1 cellular context compared by ENCODE assay signal in the genomic region with DNA sequence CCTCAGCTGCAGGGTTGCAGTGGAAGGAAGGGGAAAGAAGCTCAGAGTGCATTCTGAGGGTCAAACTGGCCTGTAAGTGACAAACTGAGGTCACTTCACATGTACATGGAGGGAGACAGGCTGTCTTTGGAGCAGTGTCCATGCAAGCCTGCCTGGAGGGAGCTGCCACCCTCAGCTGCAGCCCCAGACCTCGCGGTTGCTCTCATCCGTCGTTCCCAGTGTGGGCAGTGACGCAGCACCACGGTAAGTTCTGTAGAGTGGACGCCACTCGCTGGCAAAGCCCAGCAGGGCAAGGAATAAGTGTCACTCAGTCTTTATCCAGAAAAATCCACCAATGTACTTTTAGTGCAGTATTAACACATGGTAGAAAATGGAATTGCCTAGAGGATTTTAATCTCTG.
TF ChIP-seq lines count a peak whose summit lies in the region.

No MANE protein-coding gene starts in this region.

TF ChIP-seq in H1, 55 proteins besides CTCF, POLR2A, EP300 and RAD21:
- no peak for TF ChIP-seq SP4 (IDR thresholded peaks at IDR 0.05; ENCODE audit: low read length)
- no peak for TF ChIP-seq GABPA (IDR thresholded peaks at IDR 0.05; ENCODE audit: borderline replicate concordance, insufficient read depth, low read length)
- no peak for TF ChIP-seq HDAC2 (IDR thresholded peaks at IDR 0.05; ENCODE audit: borderline replicate concordance in 1 of 2, low read depth in 2 of 2, low read length in 2 of 2)
- TF ChIP-seq BRCA1 (IDR thresholded peaks at IDR 0.05; ENCODE audit: low read depth, low read length): no peak
- no peak for TF ChIP-seq KDM5A (IDR thresholded peaks at IDR 0.05; ENCODE audit: low read length)
- no peak for TF ChIP-seq POLR2AphosphoS5 (IDR thresholded peaks at IDR 0.05; ENCODE audit: low read depth, low read length)
- no peak for TF ChIP-seq SUZ12 (IDR thresholded peaks at IDR 0.05; ENCODE audit: low read length)
- TF ChIP-seq EGR1 (IDR thresholded peaks at IDR 0.05; ENCODE audit: borderline replicate concordance, low read depth, low read length): no peak
- no peak for TF ChIP-seq RBBP5 (IDR thresholded peaks at IDR 0.05; ENCODE audit: borderline replicate concordance, low read depth, low read length)
- no peak for TF ChIP-seq EZH2 (IDR thresholded peaks at IDR 0.05; ENCODE audit: low read depth, low read length, severe bottlenecking)
- no peak for TF ChIP-seq ATF3 (IDR thresholded peaks at IDR 0.05; ENCODE audit: insufficient read depth, low read depth, low read length)
- TF ChIP-seq, protein P1, sequence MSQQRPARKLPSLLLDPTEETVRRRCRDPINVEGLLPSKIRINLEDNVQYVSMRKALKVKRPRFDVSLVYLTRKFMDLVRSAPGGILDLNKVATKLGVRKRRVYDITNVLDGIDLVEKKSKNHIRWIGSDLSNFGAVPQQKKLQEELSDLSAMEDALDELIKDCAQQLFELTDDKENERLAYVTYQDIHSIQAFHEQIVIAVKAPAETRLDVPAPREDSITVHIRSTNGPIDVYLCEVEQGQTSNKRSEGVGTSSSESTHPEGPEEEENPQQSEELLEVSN (IDR thresholded peaks at IDR 0.05): no peak
- no peak for TF ChIP-seq SRF (IDR thresholded peaks at IDR 0.05; ENCODE audit: low read depth, low read length)
- no peak for TF ChIP-seq NRF1 (IDR thresholded peaks at IDR 0.05; ENCODE audit: low read depth, low read length)
- no peak for TF ChIP-seq TEAD4 (IDR thresholded peaks at IDR 0.05; ENCODE audit: low read depth, low read length)
- TF ChIP-seq RNF2 (IDR thresholded peaks at IDR 0.05; ENCODE audit: borderline replicate concordance, low read depth, low read length, missing control alignments, poor library complexity, severe bottlenecking): no peak
- no peak for TF ChIP-seq NANOG (IDR thresholded peaks at IDR 0.05; ENCODE audit: insufficient read depth, low read depth, low read length, poor library complexity, severe bottlenecking)
- TF ChIP-seq SIN3A (conservative IDR thresholded peaks at IDR 0.05 in 1 of 2, IDR thresholded peaks at IDR 0.05 in 1 of 2; ENCODE audit: low read depth in 1 of 2, low read length in 2 of 2): no peak
- no peak for TF ChIP-seq CTBP2 (IDR thresholded peaks at IDR 0.05; ENCODE audit: borderline replicate concordance, insufficient read depth, insufficient read length, low read length)
TF ChIP-seq in H1: peak in this region for 0.
